ENCODE assay signal across 8 cellular contexts in the genomic region with DNA sequence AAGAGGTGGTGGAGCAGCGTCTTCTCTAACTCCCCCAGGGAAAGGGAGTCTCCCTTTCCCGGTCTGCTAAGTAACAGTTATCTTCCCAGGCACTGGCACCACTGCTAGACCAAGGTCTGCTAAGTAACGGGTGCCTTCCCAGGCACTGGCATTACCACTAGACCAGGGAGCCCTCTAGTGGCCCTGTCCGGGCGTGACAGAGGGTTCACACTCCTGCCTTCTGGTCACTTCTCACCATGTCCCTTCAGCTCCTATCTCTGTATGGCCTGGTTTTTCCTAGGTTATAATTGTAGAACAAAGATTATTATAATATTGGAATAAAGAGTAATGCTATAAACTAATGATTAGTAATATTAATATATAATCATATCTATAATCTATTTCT.
A peak's percentile ranks its signal among the peaks of the same experiment; 100 is the strongest.
DNase-seq lines count a peak whose midpoint lies in the region; ATAC-seq and TF ChIP-seq lines count a peak whose summit lies in the region.
"Not testable (repeated sequence)": the region's sequence is repeated elsewhere in the genome, so short reads cannot be mapped to it uniquely, and the experiment has no call there.

No MANE protein-coding gene starts in this region.

- in situ Hi-C loops in brain microvascular endothelial cell (cut with HindIII; ENCODE audit: low pct_ligation_motif_present, low sequenced_read_pairs) = not testable (repeated sequence)

- peak; percentile 23 for ATAC-seq in GM19328 (IDR thresholded peaks at IDR 0.05; ENCODE audit: unreplicated experiment)
- peak; percentile 15 for ATAC-seq in HG03135 (IDR thresholded peaks at IDR 0.05; ENCODE audit: unreplicated experiment)

- TF ChIP-seq CTCF in brain microvascular endothelial cell (IDR thresholded peaks at IDR 0.05; ENCODE audit: low read depth, low read length, missing control alignments) = peak; percentile 52

- peaks cover 50% of the 10 kb centered on the region for H3K36me3 ChIP-seq in brain microvascular endothelial cell (replicated peaks)

- H3K27me3 ChIP-seq in brain microvascular endothelial cell (replicated peaks) = not testable (repeated sequence)

- H3K27ac ChIP-seq in brain microvascular endothelial cell = not testable (repeated sequence)

- DNase-seq in C1 segment of cervical spinal cord (lab: John Stamatoyannopoulos, UW) (peak in 12 of 14 donors; percentile 9 to 70 (median 58)), NCI-H510A treated with DMSO at 0.1 percent for 48 hours (lab: John Stamatoyannopoulos, UW) (peak; percentile 4), brain microvascular endothelial cell (peak; percentile 73), kidney glomerular epithelial cell (lab: John Stamatoyannopoulos, UW) (peak; percentile 31)
- peak in 3 of 4 experiments; percentile 14 to 50 (median 36) for DNase-seq in activated CD4-positive, CD25-positive, alpha-beta regulatory T cell (lab: John Stamatoyannopoulos, UW)
- DNase-seq in stimulated activated CD4-positive, alpha-beta T cell treated with anti-CD3 and anti-CD28 coated beads, Interleukin-2, amount 100 ng/mL, for 24 hours = peak; percentile 44 to 72

- not testable (repeated sequence) for H3K4me3 ChIP-seq in brain microvascular endothelial cell (ENCODE audit: low read depth, low read length)

Comparison
In these comparisons a context has a peak if more than half of its experiments do, and no peak if none do; other contexts are left out.
1. DNase-seq: peak in every context shown above with its lines; median percentile 73 in brain microvascular endothelial cell; 58 in C1 segment of cervical spinal cord; 58 in stimulated activated CD4-positive, alpha-beta T cell treated with anti-CD3 and anti-CD28 coated beads, Interleukin-2, amount 100 ng/mL, for 24 hours; 36 in activated CD4-positive, CD25-positive, alpha-beta regulatory T cell; 31 in kidney glomerular epithelial cell; 4 in NCI-H510A treated with DMSO at 0.1 percent for 48 hours.